ENCODE assay signal across 1 cellular context in genomic region chr10:102799691-102800435, GRCh38.
TF ChIP-seq lines count a peak whose summit lies in the region.

No MANE protein-coding gene starts in this region.

TF ChIP-seq in H1, 55 proteins besides CTCF, POLR2A, EP300 and RAD21:
- no peak for TF ChIP-seq CHD1 (IDR thresholded peaks at IDR 0.05; ENCODE audit: low read depth, low read length)
TF ChIP-seq in H1: peak in this region for 0.
